ENCODE assay signal across 16 cellular contexts in genomic region chr7:50657912-50658311, GRCh38.
DNase-seq lines count a peak whose midpoint lies in the region; ATAC-seq and TF ChIP-seq lines count a peak whose summit lies in the region.
"Had no signal": no experiment of that assay in that cellular context is flagged by ENCODE, and none has a peak within 500 bp of the region (broad histone marks: within the 10 kb centered on the region; RNA-seq: fewer than 3 reads in every experiment).

No MANE protein-coding gene starts in this region.

- peak overlapping the region; percentile 66 for H3K27ac ChIP-seq in RWPE1
- H3K27ac ChIP-seq in colonic mucosa = peak overlapping the region; percentile 10
- H3K27ac ChIP-seq in lung (ENCODE audit: low read depth in 1 of 2, low read length in 1 of 2) = peak overlapping the region; percentile 46 to 63
- peak overlapping the region; percentile 15 to 88 for H3K27ac ChIP-seq in testis
- H3K27ac ChIP-seq: BLaER1 had no signal

- ATAC-seq in lung (ENCODE audit: insufficient read depth, low FRiP score) = no peak

- no peaks in the 10 kb centered on the region for H3K9me3 ChIP-seq in colonic mucosa
- no peaks in the 10 kb centered on the region for H3K9me3 ChIP-seq in lung (ENCODE audit: control insufficient read depth in 2 of 2, insufficient read depth in 1 of 2, low read length in 1 of 2)
- H3K9me3 ChIP-seq in testis = no peaks in the 10 kb centered on the region
- H3K9me3 ChIP-seq: BLaER1, body of pancreas, MG63, mucosa of descending colon had no signal

- DNase-seq in RWPE1 (ENCODE audit: low spot score) = no peak
- no peak for DNase-seq in colonic mucosa
- DNase-seq in lung (ENCODE audit: low spot score) = peak; percentile 13
- DNase-seq in testis = no peak
- DNase-seq in T-helper 2 cell = no peak
- DNase-seq in GM19240 (ENCODE audit: insufficient read length, low spot score) = no peak
- DNase-seq in middle frontal gyrus (ENCODE audit: extremely low spot score, low spot score) = no peak
- DNase-seq: activated gamma-delta T cell treated with Interleukin-2 at 50 U/mL for 16 hours; DMS79; effector memory CD4-positive, alpha-beta T cell; MG63; mucosa of descending colon; NCI-H2029 treated with DMSO at 0.1 percent for 48 hours; NCI-H526 treated with DMSO at 0.1 percent for 48 hours had no signal

- H3K4me3 ChIP-seq in colonic mucosa = no peak overlapping the region
- no peak overlapping the region for H3K4me3 ChIP-seq in lung
- H3K4me3 ChIP-seq in testis = no peak overlapping the region
- H3K4me3 ChIP-seq: BLaER1, body of pancreas, MG63, mucosa of descending colon had no signal

- POLR2A ChIA-PET in RWPE1 (lab: Yijun Ruan, JAX; ENCODE audit: low non-redundant PET) = no interaction called here

- H3K27me3 ChIP-seq in colonic mucosa (no peaks in the 10 kb centered on the region), lung (ENCODE audit: control insufficient read depth, insufficient read depth) (no peaks in the 10 kb centered on the region), testis (no peaks in the 10 kb centered on the region)
- H3K27me3 ChIP-seq: BLaER1, body of pancreas, MG63 had no signal

- intact Hi-C loops in colonic mucosa (cut with DNase I) = no loop called here
- intact Hi-C loops in testis (cut with DNase I; ENCODE audit: low total_unique reads) = no loop called here

- peaks cover 3% of the 10 kb centered on the region for H3K4me1 ChIP-seq in colonic mucosa
- peaks cover 7 to 49% of the 10 kb centered on the region in 2 donors for H3K4me1 ChIP-seq in lung (ENCODE audit: control insufficient read depth in 2 of 2, insufficient read depth in 2 of 2, low read length in 2 of 2)
- H3K4me1 ChIP-seq in testis = peaks cover 22% of the 10 kb centered on the region

- TF ChIP-seq CTCF in RWPE1 (conservative IDR thresholded peaks at IDR 0.05; ENCODE audit: low read depth) (no peak), colonic mucosa (IDR thresholded peaks at IDR 0.05) (no peak), lung (IDR thresholded peaks at IDR 0.05; ENCODE audit: control extremely low read depth, extremely low read depth) (no peak), testis (IDR thresholded peaks at IDR 0.05) (no peak)

- WGBS in lung, 2 donors = 84 to 85% methylated on average over 7 of the region's 7 CpGs
- WGBS in testis, 2 donors = 69 to 74% methylated on average over 7 of the region's 7 CpGs

- H3K9ac ChIP-seq in colonic mucosa (ENCODE audit: low read depth in 2 of 2, low read length in 2 of 2) = no peak overlapping the region
- H3K9ac ChIP-seq: BLaER1 had no signal

- CTCF ChIA-PET in RWPE1 (lab: Yijun Ruan, JAX) = no interaction called here

- H3K36me3 ChIP-seq in colonic mucosa = no peaks in the 10 kb centered on the region
- peaks cover 0 to 5% of the 10 kb centered on the region in 2 donors for H3K36me3 ChIP-seq in lung (ENCODE audit: control insufficient read depth in 2 of 2, insufficient read depth in 2 of 2, low read length in 2 of 2)
- no peaks in the 10 kb centered on the region for H3K36me3 ChIP-seq in testis (ENCODE audit: low read depth, missing control alignments)

- TF ChIP-seq POLR2A in testis (IDR thresholded peaks at IDR 0.05) = no peak

Comparison
In these comparisons a context has a peak if more than half of its experiments do, and no peak if none do; other contexts are left out.
1. H3K27ac ChIP-seq: peak in every context shown above with its lines; median percentile 66 in RWPE1; 54 in lung; 52 in testis; 10 in colonic mucosa.